ENCODE assay signal across 8 cellular contexts in genomic region chr10:101840102-101840684, GRCh38. TPM values are rescaled to one million over a fixed set of nuclear protein-coding genes. Genes with fewer than 3 reads are reported as not detected.
DNase-seq lines count a peak whose midpoint lies in the region; ATAC-seq and TF ChIP-seq lines count a peak whose summit lies in the region.

No MANE protein-coding gene starts in this region.

- H3K27ac ChIP-seq in heart right ventricle (peak overlapping the region in 4 of 10 donors; percentile 10 to 53 (median 18)), spleen (peak overlapping the region in 1 of 8 donors; percentile 21)

- H3K27me3 ChIP-seq in heart right ventricle (no peaks in the 10 kb centered on the region), spleen (replicated peaks in 1 of 7) (peaks cover 0 to 7% (median 0%) of the 10 kb centered on the region in 7 donors)

- peak overlapping the region; percentile 91 for H3K4me3 Mint-ChIP-seq in WTC11
- H3K4me3 Mint-ChIP-seq in glutamatergic neuron (ENCODE audit: unreplicated experiment): peak overlapping the region; percentile 75

- H3K9me3 ChIP-seq in heart right ventricle (no peaks in the 10 kb centered on the region), spleen (no peaks in the 10 kb centered on the region)

- ATAC-seq in heart right ventricle (no peak), Right ventricle myocardium superior (ENCODE audit: poor library complexity) (no peak), WTC11 (peak; percentile 7), HG02852 (IDR thresholded peaks at IDR 0.05; ENCODE audit: unreplicated experiment) (no peak)

- no peaks in the 10 kb centered on the region for H3K9me3 Mint-ChIP-seq in WTC11
- H3K9me3 Mint-ChIP-seq in glutamatergic neuron (ENCODE audit: unreplicated experiment): peaks cover 14% of the 10 kb centered on the region

- no peak for TF ChIP-seq POLR2A in spleen (IDR thresholded peaks at IDR 0.05)

- peaks cover 43% of the 10 kb centered on the region for H3K4me1 Mint-ChIP-seq in WTC11
- H3K4me1 Mint-ChIP-seq in glutamatergic neuron (ENCODE audit: low read depth, unreplicated experiment): peaks cover 60% of the 10 kb centered on the region

- no peak for TF ChIP-seq CTCF in heart right ventricle (IDR thresholded peaks at IDR 0.05)
- TF ChIP-seq CTCF in WTC11 (IDR thresholded peaks at IDR 0.05): no peak
- TF ChIP-seq CTCF in glutamatergic neuron (IDR thresholded peaks at IDR 0.05; ENCODE audit: partially characterized antibody, unreplicated experiment): no peak
- TF ChIP-seq CTCF in spleen (IDR thresholded peaks at IDR 0.05 in 8 of 11, conservative IDR thresholded peaks at IDR 0.05 in 3 of 11): no peak

- intact Hi-C loops in heart right ventricle (cut with DNase I) (loop anchor here in 9 of 10 donors (2.0 to 10.0 kb wide), 9 partner anchors 47 to 237 kb away; partner anchors contain the start of gene HPS6 (in 1 of the 9)), Right ventricle myocardium superior (cut with DNase I) (loop anchor here (2.0 to 10.0 kb wide), 3 partner anchors 42 to 169 kb away; no protein-coding TSS in a partner anchor), spleen (cut with DNase I; ENCODE audit: low total_unique reads) (loop anchor here (5.0 kb wide), 2 partner anchors 172 to 232 kb away; no protein-coding TSS in a partner anchor)

- CTCF ChIA-PET in WTC11 (lab: Charles Lee): interaction anchor here (0.6 to 5.5 kb wide), 82 partner anchors 10 to 441 kb away, joined by 3 to 304 read pairs (median 6); partner anchors contain the start of genes ARMH3, DPCD, GBF1 and HPS6

- H3K36me3 ChIP-seq in heart right ventricle: peaks cover 0 to 4% (median 0%) of the 10 kb centered on the region in 9 donors
- peaks cover 0 to 3% (median under 1%) of the 10 kb centered on the region in 6 donors for H3K36me3 ChIP-seq in spleen

- H3K36me3 Mint-ChIP-seq in WTC11 (no peaks in the 10 kb centered on the region), glutamatergic neuron (ENCODE audit: unreplicated experiment) (no peaks in the 10 kb centered on the region)

- DNase-seq in heart right ventricle (no peak), Right ventricle myocardium superior (no peak), WTC11 (ENCODE audit: low spot score) (peak; percentile 47), glutamatergic neuron (no peak), spleen (no peak), SW480 (ENCODE audit: low spot score) (no peak)
- DNase-seq in activated effector memory CD4-positive, alpha-beta T cell treated with Interleukin-2 at 50 U/mL for 16 hours: no peak

- H3K4me3 ChIP-seq in heart right ventricle (peak overlapping the region in 9 of 10 donors; percentile 6 to 58 (median 39)), spleen (peak overlapping the region in 7 of 8 donors; percentile 31 to 71 (median 47))

- H3K27me3 Mint-ChIP-seq in WTC11 (ENCODE audit: low read depth): peaks cover 25% of the 10 kb centered on the region
- H3K27me3 Mint-ChIP-seq in glutamatergic neuron (ENCODE audit: unreplicated experiment): peaks cover 16% of the 10 kb centered on the region

- whole genome bisulfite sequencing in heart right ventricle, 2 donors: 9 to 11% methylated on average over 19 of the region's 19 CpGs
- WGBS in spleen, 5 donors: 0 to 4% (median 3%) methylated on average over 19 of the region's 19 CpGs

- H3K27ac Mint-ChIP-seq in WTC11 (peak overlapping the region; percentile 79; the same call in 1 of the 2 replicates), glutamatergic neuron (ENCODE audit: unreplicated experiment) (peak overlapping the region; percentile 68)

- POLR2A ChIA-PET in WTC11 (lab: Charles Lee): interaction anchor here (0.6 to 2.7 kb wide), 10 partner anchors 22 to 1371 kb away, joined by 3 to 34 read pairs (median 3); partner anchors contain the start of gene OGA

- H3K4me1 ChIP-seq in heart right ventricle (peaks cover 10 to 68% (median 42%) of the 10 kb centered on the region in 9 donors), spleen (peaks cover 26 to 100% (median 64%) of the 10 kb centered on the region in 6 donors)

TF ChIP-seq in WTC11, 78 proteins besides CTCF, POLR2A, EP300 and RAD21:
- TF ChIP-seq CDX4 (CRISPR knock-in tag; IDR thresholded peaks at IDR 0.05; ENCODE audit: borderline replicate concordance) (no peak), PRDM15 (CRISPR knock-in tag; IDR thresholded peaks at IDR 0.05) (no peak), ZNF396 (CRISPR knock-in tag; IDR thresholded peaks at IDR 0.05; ENCODE audit: borderline replicate concordance) (no peak), E2F1 (CRISPR knock-in tag; IDR thresholded peaks at IDR 0.05) (no peak), GABPB1 (CRISPR knock-in tag; IDR thresholded peaks at IDR 0.05) (no peak), GRHL2 (CRISPR knock-in tag; IDR thresholded peaks at IDR 0.05; ENCODE audit: insufficient replicate concordance, severe bottlenecking) (no peak), NR1H2 (CRISPR knock-in tag; IDR thresholded peaks at IDR 0.05) (no peak)

RNA-seq across cellular contexts. Expression of gene KCNIP2, which starts 3.4 kb away (rescaled TPM):
- total RNA-seq in heart right ventricle (100 to 1,000 TPM in 7 of 10 donors, 10 to 100 TPM in 3; 15.5 to 707 (median 190) TPM), Right ventricle myocardium superior (516 TPM), WTC11 (2021) (4.5 to 5.4 TPM (median 5.2 TPM) in 3 replicates), glutamatergic neuron (ENCODE audit: unreplicated experiment) (30.0 TPM), spleen (1 to 10 TPM; 4.2 to 8.6 (median 6.5) TPM)
- polyA plus RNA-seq in heart right ventricle (100 to 1,000 TPM; 264 to 452 TPM), spleen (1 to 10 TPM in 2 of 3 donors, under 1 TPM in 1; 1.00 to 1.7 (median 1.3) TPM)

RNA-seq across cellular contexts. Expression of gene OGA, which starts 21.9 kb away (rescaled TPM):
- total RNA-seq in heart right ventricle (100 to 1,000 TPM in 7 of 10 donors, 10 to 100 TPM in 3; 65.6 to 146 (median 119) TPM), Right ventricle myocardium superior (84.4 TPM), WTC11 (2021) (110 to 111 TPM (median 110 TPM) in 3 replicates), glutamatergic neuron (ENCODE audit: unreplicated experiment) (277 TPM), spleen (100 to 1,000 TPM; 143 to 234 (median 172) TPM)
- polyA plus RNA-seq in heart right ventricle (10 to 100 TPM; 28.7 to 74.3 TPM), spleen (10 to 100 TPM; 65.7 to 87.0 (median 68.3) TPM)

RNA-seq across cellular contexts. Expression of gene NPM3, which starts 56.9 kb away (rescaled TPM):
- total RNA-seq in heart right ventricle (10 to 100 TPM in 2 of 10 donors, 1 to 10 TPM in 8; 4.9 to 12.1 (median 7.0) TPM), Right ventricle myocardium superior (5.8 TPM), WTC11 (2021) (223 to 260 TPM (median 229 TPM) in 3 replicates), glutamatergic neuron (ENCODE audit: unreplicated experiment) (18.1 TPM), spleen (10 to 100 TPM; 16.8 to 46.9 (median 24.6) TPM)
- polyA plus RNA-seq in heart right ventricle (10 to 100 TPM in 1 of 2 donors, 1 to 10 TPM in 1; 5.2 to 23.3 TPM), spleen (10 to 100 TPM; 33.5 to 54.6 (median 44.2) TPM)
